Comparison of ENCODE assay signal across 1 cellular context in the genomic region with DNA sequence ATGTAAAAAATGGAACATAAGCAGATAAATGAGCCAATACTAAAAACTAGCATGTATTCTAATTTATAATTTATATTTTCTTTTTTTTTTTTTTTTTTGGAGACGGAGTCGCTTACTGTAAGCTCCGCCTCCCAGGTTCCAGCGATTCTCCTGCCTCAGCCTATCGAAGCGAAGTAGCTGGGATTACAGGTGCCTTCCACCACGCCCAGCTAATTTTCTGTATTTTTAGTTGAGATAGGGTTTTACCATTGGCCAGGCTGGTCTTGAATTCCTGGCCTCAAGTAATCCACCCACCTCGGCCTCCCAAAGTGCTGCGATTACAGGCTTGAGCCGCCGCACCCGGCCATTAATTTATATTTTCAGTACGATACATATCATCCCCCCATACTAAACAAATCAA.
TF ChIP-seq lines count a peak whose summit lies in the region.

No MANE protein-coding gene starts in this region.

TF ChIP-seq in A549, 52 proteins besides CTCF, POLR2A, EP300 and RAD21:
- no peak for TF ChIP-seq ZNF302 (CRISPR knock-in tag; IDR thresholded peaks at IDR 0.05)
- no peak for TF ChIP-seq HOXA7 (CRISPR knock-in tag; IDR thresholded peaks at IDR 0.05)
- TF ChIP-seq RFX5 (IDR thresholded peaks at IDR 0.05) = no peak
- no peak for TF ChIP-seq JUN (IDR thresholded peaks at IDR 0.05)
- TF ChIP-seq HEYL (CRISPR knock-in tag; IDR thresholded peaks at IDR 0.05) = no peak
- no peak for TF ChIP-seq KDM5A (IDR thresholded peaks at IDR 0.05)
- TF ChIP-seq MYC (IDR thresholded peaks at IDR 0.05; ENCODE audit: borderline replicate concordance, low read length) = no peak
- no peak for TF ChIP-seq KDM1A (IDR thresholded peaks at IDR 0.05; ENCODE audit: low read depth)
- TF ChIP-seq CBX2 (IDR thresholded peaks at IDR 0.05; ENCODE audit: borderline replicate concordance, low read depth) = no peak
- no peak for TF ChIP-seq RCOR1 (IDR thresholded peaks at IDR 0.05; ENCODE audit: low read depth, low read length)
- TF ChIP-seq HOXB5 (CRISPR knock-in tag; IDR thresholded peaks at IDR 0.05) = no peak
- TF ChIP-seq NR3C1 (IDR thresholded peaks at IDR 0.05) = no peak
- no peak for TF ChIP-seq HES2 (IDR thresholded peaks at IDR 0.05)
- TF ChIP-seq ATOH8 (CRISPR knock-in tag; IDR thresholded peaks at IDR 0.05; ENCODE audit: low read depth) = no peak
- TF ChIP-seq, protein P1, sequence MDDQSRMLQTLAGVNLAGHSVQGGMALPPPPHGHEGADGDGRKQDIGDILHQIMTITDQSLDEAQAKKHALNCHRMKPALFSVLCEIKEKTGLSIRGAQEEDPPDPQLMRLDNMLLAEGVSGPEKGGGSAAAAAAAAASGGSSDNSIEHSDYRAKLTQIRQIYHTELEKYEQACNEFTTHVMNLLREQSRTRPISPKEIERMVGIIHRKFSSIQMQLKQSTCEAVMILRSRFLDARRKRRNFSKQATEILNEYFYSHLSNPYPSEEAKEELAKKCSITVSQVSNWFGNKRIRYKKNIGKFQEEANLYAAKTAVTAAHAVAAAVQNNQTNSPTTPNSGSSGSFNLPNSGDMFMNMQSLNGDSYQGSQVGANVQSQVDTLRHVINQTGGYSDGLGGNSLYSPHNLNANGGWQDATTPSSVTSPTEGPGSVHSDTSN (IDR thresholded peaks at IDR 0.05) = no peak
TF ChIP-seq in A549: peak in this region for 0.
